ENCODE assay signal across 9 cellular contexts in the genomic region with DNA sequence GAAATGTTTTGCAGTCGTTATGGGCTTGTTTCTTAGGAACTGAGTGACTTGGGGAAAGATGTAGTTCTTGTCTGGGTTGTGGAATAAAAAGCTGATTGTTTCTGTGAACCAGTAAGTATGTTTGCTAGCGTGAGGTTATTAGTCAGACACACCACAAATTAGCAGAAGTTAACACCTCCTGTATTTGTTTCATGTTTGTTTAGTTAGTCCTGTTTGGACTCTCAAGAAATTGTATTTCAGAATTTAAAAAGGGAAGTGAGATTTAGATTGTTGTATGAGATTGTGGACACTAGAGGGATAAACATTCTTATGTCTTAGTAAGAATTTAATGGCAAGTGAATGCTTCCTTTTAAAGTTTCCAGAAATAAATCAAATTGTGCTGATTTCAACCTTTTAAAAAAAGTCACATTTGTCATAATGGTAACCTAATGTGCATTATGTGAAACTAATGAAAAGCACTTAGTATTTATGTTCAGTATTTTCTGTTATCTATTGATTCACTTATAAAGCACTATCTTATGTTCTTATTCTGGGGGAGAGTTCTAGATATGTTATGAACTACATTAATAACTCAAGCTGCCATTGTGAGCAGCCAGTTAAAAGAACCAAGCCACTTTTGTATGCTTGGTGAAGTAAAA. TPM values are rescaled to one million over a fixed set of nuclear protein-coding genes. Genes with fewer than 3 reads are reported as not detected.
A peak's percentile ranks its signal among the peaks of the same experiment; 100 is the strongest.
DNase-seq lines count a peak whose midpoint lies in the region; ATAC-seq, FAIRE-seq and TF ChIP-seq lines count a peak whose summit lies in the region.
"Had no signal": no experiment of that assay in that cellular context is flagged by ENCODE, and none has a peak within 500 bp of the region (broad histone marks: within the 10 kb centered on the region; RNA-seq: fewer than 3 reads in every experiment).

No MANE protein-coding gene starts in this region.

- POLR2A ChIA-PET in MCF 10A (lab: Yijun Ruan, JAX) = interaction anchor here (0.7 kb wide), 1 partner anchor 30 kb away, joined by 3 read pairs; no protein-coding TSS in a partner anchor

- no peak for FAIRE-seq in frontal cortex (lab: Jason Lieb, UNC)
- FAIRE-seq: G401.6 had no signal

- DNase-seq in AG09319 (ENCODE audit: extremely low read depth, low read depth) = no peak
- no peak for DNase-seq in MCF 10A (ENCODE audit: unreplicated experiment)
- DNase-seq in sciatic nerve (ENCODE audit: low spot score) = no peak
- no peak for DNase-seq in D341Med (ENCODE audit: low spot score)
- DNase-seq in frontal cortex (ENCODE audit: low spot score in 2 of 2) = no peak
- DNase-seq in hepatic stellate cell (ENCODE audit: low spot score) = no peak

- H3K4me1 Mint-ChIP-seq in MCF 10A (ENCODE audit: insufficient read depth, unreplicated experiment) = peaks cover 12% of the 10 kb centered on the region

- CTCF ChIA-PET in MCF 10A (lab: Yijun Ruan, JAX) = interaction anchor here (2.4 kb wide), 1 partner anchor 53 kb away, joined by 7 read pairs; no protein-coding TSS in a partner anchor

- no peak overlapping the region for H3K27ac Mint-ChIP-seq in MCF 10A (ENCODE audit: low read depth, unreplicated experiment)

- no peaks in the 10 kb centered on the region for H3K9me3 Mint-ChIP-seq in MCF 10A (ENCODE audit: unreplicated experiment)

- H3K4me3 Mint-ChIP-seq in MCF 10A (ENCODE audit: unreplicated experiment) = no peak overlapping the region

- H3K36me3 Mint-ChIP-seq in MCF 10A (ENCODE audit: insufficient read depth, unreplicated experiment) = no peaks in the 10 kb centered on the region

- no peaks in the 10 kb centered on the region for H3K27me3 Mint-ChIP-seq in MCF 10A (ENCODE audit: insufficient read depth, unreplicated experiment)

- peak; percentile 95 for ATAC-seq in GM19463 (IDR thresholded peaks at IDR 0.05; ENCODE audit: unreplicated experiment)
- peak; percentile 93 for ATAC-seq in HG03457 (IDR thresholded peaks at IDR 0.05; ENCODE audit: unreplicated experiment)
- peak; percentile 57 for ATAC-seq in sciatic nerve

- intact Hi-C loops in MCF 10A (cut with micrococcal nuclease) (loop anchor here (2.0 kb wide), 1 partner anchor 54 kb away; no protein-coding TSS in a partner anchor), sciatic nerve (cut with DNase I) (no loop called here)

- no TSS peak for BruUV-seq in MCF 10A (replicated peaks; lab: Mats Ljungman, UMichigan)

- TF ChIP-seq CTCF in AG09319 (IDR thresholded peaks at IDR 0.05; ENCODE audit: low read depth, low read length) (peak; percentile 25), MCF 10A (IDR thresholded peaks at IDR 0.05; ENCODE audit: unreplicated experiment) (peak; percentile 26)

RNA-seq across cellular contexts. Expression of gene ATP10D, which starts 25.6 kb away (rescaled TPM):
- total RNA-seq in MCF 10A (2022) (16.2 and 16.9 TPM in 2 replicates), sciatic nerve (35.9 TPM), frontal cortex (7.7 TPM)

RNA-seq across cellular contexts. Expression of gene COMMD8, which starts 47.1 kb away (rescaled TPM):
- total RNA-seq in MCF 10A (2022) (21.1 and 21.3 TPM in 2 replicates), sciatic nerve (10.7 TPM), frontal cortex (24.1 TPM)
